ENCODE assay signal across 18 cellular contexts in the genomic region with DNA sequence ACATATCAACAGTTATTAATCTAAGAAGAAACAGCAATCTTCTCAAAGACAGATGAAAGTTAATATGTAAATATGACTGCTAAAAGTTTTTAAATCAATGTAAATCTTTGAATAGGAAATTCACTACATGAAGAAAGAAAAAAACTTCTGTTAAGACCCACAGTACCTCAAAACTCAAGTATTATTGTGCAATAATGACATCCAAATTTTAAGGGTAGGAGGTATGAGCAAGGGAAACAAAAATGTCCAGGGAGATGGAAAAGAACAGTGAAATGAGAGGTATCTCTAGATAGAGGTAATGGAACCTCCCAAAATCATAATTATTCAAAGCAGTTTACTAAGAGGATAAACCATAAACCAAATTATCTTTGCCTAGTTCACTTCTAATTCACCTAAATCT.
DNase-seq lines count a peak whose midpoint lies in the region; ATAC-seq, FAIRE-seq and TF ChIP-seq lines count a peak whose summit lies in the region.
"Had no signal": no experiment of that assay in that cellular context is flagged by ENCODE, and none has a peak within 500 bp of the region (broad histone marks: within the 10 kb centered on the region; RNA-seq: fewer than 3 reads in every experiment).

No MANE protein-coding gene starts in this region.

- no TSS peak for BruUV-seq in K562 (replicated peaks; lab: Mats Ljungman, UMichigan)

- H3K4me1 ChIP-seq in A549 (peaks cover 22% of the 10 kb centered on the region), K562 (replicated peaks in 1 of 2; ENCODE audit: control insufficient read depth in 2 of 2, insufficient read depth in 2 of 2, low read length in 2 of 2) (no peaks in the 10 kb centered on the region), pancreas (peaks cover 0 to 8% (median 0%) of the 10 kb centered on the region in 3 donors), left lung (no peaks in the 10 kb centered on the region)

- POLR2A ChIA-PET in A549 (lab: Yijun Ruan, JAX) (no interaction called here), K562 (lab: Yijun Ruan, JAX) (interaction anchor here (0.6 kb wide), 1 partner anchor 67 kb away, joined by 4 read pairs; no protein-coding TSS in a partner anchor)

- H3K9me3 ChIP-seq in A549, result no peaks in the 10 kb centered on the region
- no peaks in the 10 kb centered on the region for H3K9me3 ChIP-seq in K562 (replicated peaks; ENCODE audit: control insufficient read depth, insufficient read depth, low read depth, low read length)
- no peaks in the 10 kb centered on the region for H3K9me3 ChIP-seq in pancreas
- no peaks in the 10 kb centered on the region for H3K9me3 ChIP-seq in left lung
- H3K9me3 ChIP-seq: BLaER1 had no signal

- TF ChIP-seq CTCF in A549 (IDR thresholded peaks at IDR 0.05) (no peak), K562 (IDR thresholded peaks at IDR 0.05 in 2 of 3, conservative IDR thresholded peaks at IDR 0.05 in 1 of 3; ENCODE audit: insufficient read depth in 2 of 3, low read depth in 1 of 3, low read length in 3 of 3) (no peak), pancreas (IDR thresholded peaks at IDR 0.05) (no peak), left lung (IDR thresholded peaks at IDR 0.05) (no peak)

- TF ChIP-seq RAD21 in A549 (conservative IDR thresholded peaks at IDR 0.05 in 1 of 2, IDR thresholded peaks at IDR 0.05 in 1 of 2) (no peak), K562 (CRISPR knock-in tag; conservative IDR thresholded peaks at IDR 0.05 in 1 of 2, IDR thresholded peaks at IDR 0.05 in 1 of 2) (no peak)

- DNase-seq in A549 (ENCODE audit: low read depth in 1 of 2, low spot score in 1 of 2) (no peak), H54 (ENCODE audit: insufficient read length, low spot score) (no peak), K562 (ENCODE audit: extremely low read depth in 1 of 4, low spot score in 3 of 4) (no peak), pancreas (no peak), left lung (no peak)
- DNase-seq: CD4-positive, CD25-positive, alpha-beta regulatory T cell; CD8-positive, alpha-beta T cell; DMS 273 treated with DMSO at 0.1 percent for 48 hours; DMS79; EL; GDM1; HCEC 1CT had no signal

- H4K20me1 ChIP-seq in K562 (replicated peaks; ENCODE audit: control insufficient read depth, insufficient read depth, low read length), result no peaks in the 10 kb centered on the region
- H4K20me1 ChIP-seq: BLaER1 had no signal

- H2AFZ ChIP-seq in K562 (ENCODE audit: low read depth, low read length), result no peak overlapping the region
- H2AFZ ChIP-seq: GM23338 had no signal

- TF ChIP-seq POLR2A in A549 (IDR thresholded peaks at IDR 0.05; ENCODE audit: low read length) (no peak), H54 (IDR thresholded peaks at IDR 0.05; ENCODE audit: low read depth, low read length) (no peak), K562 (conservative IDR thresholded peaks at IDR 0.05) (no peak)

- H3K27me3 ChIP-seq in K562 (ENCODE audit: control insufficient read depth in 2 of 2, insufficient read depth in 2 of 2, low read length in 2 of 2), result no peaks in the 10 kb centered on the region
- H3K27me3 ChIP-seq in pancreas, result no peaks in the 10 kb centered on the region
- no peaks in the 10 kb centered on the region for H3K27me3 ChIP-seq in left lung
- H3K27me3 ChIP-seq: BLaER1 had no signal

- H3K9me1 ChIP-seq in K562 (ENCODE audit: control insufficient read depth, insufficient read depth, low read length), result no peaks in the 10 kb centered on the region

- H3K27ac ChIP-seq in A549 (no peak overlapping the region), K562 (ENCODE audit: extremely low read depth, low read depth, low read length) (no peak overlapping the region), pancreas (no peak overlapping the region), left lung (no peak overlapping the region)
- H3K27ac ChIP-seq: BLaER1, C4-2B had no signal

- H3K4me3 ChIP-seq in A549 (no peak overlapping the region), K562 (no peak overlapping the region), pancreas (no peak overlapping the region), left lung (no peak overlapping the region)
- H3K4me3 ChIP-seq: BLaER1, GM12878, GM23338 had no signal

- TF ChIP-seq EP300 in A549 (IDR thresholded peaks at IDR 0.05) (no peak), K562 (IDR thresholded peaks at IDR 0.05; ENCODE audit: low read length) (no peak)

- CTCF ChIA-PET in A549 (lab: Yijun Ruan, JAX) (interaction anchor here (1.4 kb wide), 1 partner anchor 260 kb away, joined by 3 read pairs; no protein-coding TSS in a partner anchor), K562 (lab: Yijun Ruan, JAX; ENCODE audit: low intra/inter-chr PET ratio) (interaction anchor here (0.7 kb wide), 1 partner anchor 39 kb away, joined by 3 read pairs; no protein-coding TSS in a partner anchor)

- in situ Hi-C loops in K562 (cut with MboI), result no loop called here

- no peak overlapping the region for H3K9ac ChIP-seq in K562 (ENCODE audit: insufficient read depth in 1 of 2, low read depth in 2 of 2, low read length in 2 of 2)
- H3K9ac ChIP-seq: BLaER1 had no signal

- ATAC-seq in A549 (no peak), K562 (no peak), pancreas (no peak), left lung (no peak), GM21526 (IDR thresholded peaks at IDR 0.05; ENCODE audit: low FRiP score, unreplicated experiment) (no peak)
- ATAC-seq: CD8-positive, alpha-beta T cell; GM12878 had no signal

- H3K4me2 ChIP-seq in A549 (no peak overlapping the region), K562 (ENCODE audit: insufficient read depth, low read length) (no peak overlapping the region)
- H3K4me2 ChIP-seq: BLaER1, GM23338 had no signal

- FAIRE-seq in A549 (lab: Jason Lieb, UNC) (no peak), H54 (lab: Jason Lieb, UNC) (peak; percentile 33), K562 (lab: Jason Lieb, UNC) (no peak), pancreas (lab: Jason Lieb, UNC) (peak; percentile 29)
- FAIRE-seq: GM12878, GM19239 had no signal

- H3K36me3 ChIP-seq in K562 (ENCODE audit: control insufficient read depth, insufficient read depth, low read length), result no peaks in the 10 kb centered on the region
- no peaks in the 10 kb centered on the region for H3K36me3 ChIP-seq in pancreas
- H3K36me3 ChIP-seq in left lung, result peaks cover 0 to 4% of the 10 kb centered on the region in 2 donors

- H3K79me2 ChIP-seq in K562 (ENCODE audit: control insufficient read depth, insufficient read depth, low read length), result no peaks in the 10 kb centered on the region

- intact Hi-C loops in K562 (cut with micrococcal nuclease), result no loop called here
- intact Hi-C loops in pancreas (cut with DNase I), result no loop called here
- intact Hi-C loops in left lung (cut with DNase I), result no loop called here

TF ChIP-seq in A549, 52 proteins besides CTCF, POLR2A, EP300 and RAD21:
- TF ChIP-seq ZNF302 (CRISPR knock-in tag; IDR thresholded peaks at IDR 0.05) (no peak), CEBPB (IDR thresholded peaks at IDR 0.05) (peak; percentile 25 to 36; a peak in 1 of 4 replicates), JUN (IDR thresholded peaks at IDR 0.05) (no peak), KDM5A (IDR thresholded peaks at IDR 0.05) (no peak)

TF ChIP-seq in K562, 482 proteins besides CTCF, POLR2A, EP300 and RAD21:
- no peak for TF ChIP-seq MAFK (IDR thresholded peaks at IDR 0.05; ENCODE audit: low read length)
- peak; percentile 62 for TF ChIP-seq CEBPB (tag; IDR thresholded peaks at IDR 0.05)
- TF ChIP-seq CEBPG (CRISPR knock-in tag; IDR thresholded peaks at IDR 0.05), result no peak
- peak; percentile 46 to 81; a peak in 3 of 4 replicates for TF ChIP-seq CEBPG (tag; conservative IDR thresholded peaks at IDR 0.05 in 1 of 2, IDR thresholded peaks at IDR 0.05 in 1 of 2)
- TF ChIP-seq, protein P1, sequence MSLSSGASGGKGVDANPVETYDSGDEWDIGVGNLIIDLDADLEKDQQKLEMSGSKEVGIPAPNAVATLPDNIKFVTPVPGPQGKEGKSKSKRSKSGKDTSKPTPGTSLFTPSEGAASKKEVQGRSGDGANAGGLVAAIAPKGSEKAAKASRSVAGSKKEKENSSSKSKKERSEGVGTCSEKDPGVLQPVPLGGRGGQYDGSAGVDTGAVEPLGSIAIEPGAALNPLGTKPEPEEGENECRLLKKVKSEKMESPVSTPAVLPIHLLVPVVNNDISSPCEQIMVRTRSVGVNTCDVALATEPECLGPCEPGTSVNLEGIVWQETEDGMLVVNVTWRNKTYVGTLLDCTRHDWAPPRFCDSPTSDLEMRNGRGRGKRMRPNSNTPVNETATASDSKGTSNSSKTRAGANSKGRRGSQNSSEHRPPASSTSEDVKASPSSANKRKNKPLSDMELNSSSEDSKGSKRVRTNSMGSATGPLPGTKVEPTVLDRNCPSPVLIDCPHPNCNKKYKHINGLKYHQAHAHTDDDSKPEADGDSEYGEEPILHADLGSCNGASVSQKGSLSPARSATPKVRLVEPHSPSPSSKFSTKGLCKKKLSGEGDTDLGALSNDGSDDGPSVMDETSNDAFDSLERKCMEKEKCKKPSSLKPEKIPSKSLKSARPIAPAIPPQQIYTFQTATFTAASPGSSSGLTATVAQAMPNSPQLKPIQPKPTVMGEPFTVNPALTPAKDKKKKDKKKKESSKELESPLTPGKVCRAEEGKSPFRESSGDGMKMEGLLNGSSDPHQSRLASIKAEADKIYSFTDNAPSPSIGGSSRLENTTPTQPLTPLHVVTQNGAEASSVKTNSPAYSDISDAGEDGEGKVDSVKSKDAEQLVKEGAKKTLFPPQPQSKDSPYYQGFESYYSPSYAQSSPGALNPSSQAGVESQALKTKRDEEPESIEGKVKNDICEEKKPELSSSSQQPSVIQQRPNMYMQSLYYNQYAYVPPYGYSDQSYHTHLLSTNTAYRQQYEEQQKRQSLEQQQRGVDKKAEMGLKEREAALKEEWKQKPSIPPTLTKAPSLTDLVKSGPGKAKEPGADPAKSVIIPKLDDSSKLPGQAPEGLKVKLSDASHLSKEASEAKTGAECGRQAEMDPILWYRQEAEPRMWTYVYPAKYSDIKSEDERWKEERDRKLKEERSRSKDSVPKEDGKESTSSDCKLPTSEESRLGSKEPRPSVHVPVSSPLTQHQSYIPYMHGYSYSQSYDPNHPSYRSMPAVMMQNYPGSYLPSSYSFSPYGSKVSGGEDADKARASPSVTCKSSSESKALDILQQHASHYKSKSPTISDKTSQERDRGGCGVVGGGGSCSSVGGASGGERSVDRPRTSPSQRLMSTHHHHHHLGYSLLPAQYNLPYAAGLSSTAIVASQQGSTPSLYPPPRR (CRISPR knock-in tag; IDR thresholded peaks at IDR 0.05; ENCODE audit: borderline replicate concordance), result no peak
